In genomic region chr7:116698930-116699722, GRCh38 we compare ENCODE assay signal across 18 cellular contexts. TPM values are rescaled to one million over a fixed set of nuclear protein-coding genes. Genes with fewer than 3 reads are reported as not detected.
DNase-seq lines count a peak whose midpoint lies in the region; ATAC-seq and TF ChIP-seq lines count a peak whose summit lies in the region.
"Had no signal": no experiment of that assay in that cellular context is flagged by ENCODE, and none has a peak within 500 bp of the region (broad histone marks: within the 10 kb centered on the region; RNA-seq: fewer than 3 reads in every experiment).

No MANE protein-coding gene starts in this region.

- H3K4me3 Mint-ChIP-seq in stimulated activated memory B cell treated with anti-CD40 and anti-IgM and Interleukin-4, amounts not matched to agents 10 μg/mL and 1 μg/mL and 100 μg/mL, for 72 hours, result no peak overlapping the region
- H3K4me3 Mint-ChIP-seq: T-cell had no signal

- H3K36me3 ChIP-seq in left ventricle myocardium inferior, result no peaks in the 10 kb centered on the region
- H3K36me3 ChIP-seq: neutrophil, thoracic aorta had no signal

- no peak for TF ChIP-seq CTCF in left ventricle myocardium inferior (IDR thresholded peaks at IDR 0.05; ENCODE audit: borderline replicate concordance)

- intact Hi-C loops in Right ventricle myocardium inferior (cut with DNase I), result no loop called here
- intact Hi-C loops in left ventricle myocardium inferior (cut with micrococcal nuclease), result no loop called here

- DNase-seq in Right ventricle myocardium inferior (ENCODE audit: missing footprints), result no peak
- DNase-seq in left ventricle myocardium inferior, result no peak
- peak; percentile 82 for DNase-seq in NCI-H2171 (lab: John Stamatoyannopoulos, UW)
- DNase-seq in dermis blood vessel endothelial cell, result no peak
- DNase-seq in iPS-NIHi7 (ENCODE audit: extremely low spot score), result no peak
- no peak for DNase-seq in stimulated activated CD4-positive, alpha-beta T cell treated with anti-CD3 and anti-CD28 coated beads, Interleukin-4, amount 100 ng/mL, for 1 hour
- DNase-seq: activated gamma-delta T cell treated with Interleukin-2 at 50 U/mL for 16 hours, HCEC 1CT, MG63, NCI-H446 treated with DMSO at 0.1 percent for 48 hours, T-cell had no signal

- H3K27me3 ChIP-seq in left ventricle myocardium inferior (ENCODE audit: low read depth), result no peaks in the 10 kb centered on the region
- H3K27me3 ChIP-seq: MG63, neutrophil had no signal

- peak; percentile 69 for ATAC-seq in Right ventricle myocardium inferior
- no peak for ATAC-seq in stimulated activated memory B cell treated with anti-CD40 and anti-IgM and Interleukin-4, amounts not matched to agents 10 μg/mL and 1 μg/mL and 100 μg/mL, for 72 hours
- ATAC-seq: A549, esophagus mucosa, sciatic nerve, T-cell had no signal

- H3K36me3 Mint-ChIP-seq in stimulated activated memory B cell treated with anti-CD40 and anti-IgM and Interleukin-4, amounts not matched to agents 10 μg/mL and 1 μg/mL and 100 μg/mL, for 72 hours, result no peaks in the 10 kb centered on the region
- H3K36me3 Mint-ChIP-seq: T-cell had no signal

- H3K4me1 ChIP-seq in left ventricle myocardium inferior, result peaks cover 28% of the 10 kb centered on the region

- H3K9me3 ChIP-seq in left ventricle myocardium inferior (replicated peaks), result no peaks in the 10 kb centered on the region
- H3K9me3 ChIP-seq: A549, MG63, neutrophil, thoracic aorta had no signal

- H3K27me3 Mint-ChIP-seq in stimulated activated memory B cell treated with anti-CD40 and anti-IgM and Interleukin-4, amounts not matched to agents 10 μg/mL and 1 μg/mL and 100 μg/mL, for 72 hours, result peaks cover 60% of the 10 kb centered on the region

- no peaks in the 10 kb centered on the region for H3K9me3 Mint-ChIP-seq in stimulated activated memory B cell treated with anti-CD40 and anti-IgM and Interleukin-4, amounts not matched to agents 10 μg/mL and 1 μg/mL and 100 μg/mL, for 72 hours
- H3K9me3 Mint-ChIP-seq: T-cell had no signal

- H3K27ac ChIP-seq in left ventricle myocardium inferior (replicated peaks), result no peak overlapping the region
- peak overlapping the region; percentile 29 for H3K27ac ChIP-seq in cingulate gyrus (ENCODE audit: low read depth, low read length)
- H3K27ac ChIP-seq: A549, neutrophil, thoracic aorta had no signal

- no peak overlapping the region for H3K4me3 ChIP-seq in left ventricle myocardium inferior
- H3K4me3 ChIP-seq: A549, MG63, thoracic aorta had no signal

- H3K27ac Mint-ChIP-seq in stimulated activated memory B cell treated with anti-CD40 and anti-IgM and Interleukin-4, amounts not matched to agents 10 μg/mL and 1 μg/mL and 100 μg/mL, for 72 hours, result no peak overlapping the region
- H3K27ac Mint-ChIP-seq: T-cell had no signal

- H3K4me1 Mint-ChIP-seq in stimulated activated memory B cell treated with anti-CD40 and anti-IgM and Interleukin-4, amounts not matched to agents 10 μg/mL and 1 μg/mL and 100 μg/mL, for 72 hours, result no peaks in the 10 kb centered on the region
- H3K4me1 Mint-ChIP-seq: T-cell had no signal

RNA-seq across cellular contexts. Expression of gene MET, which starts 27.1 kb away (rescaled TPM):
- total RNA-seq in Right ventricle myocardium inferior, result 15.9 TPM
- 13.1 TPM for total RNA-seq in left ventricle myocardium inferior
- 66.4 and 113 TPM in 2 replicates for total RNA-seq in dermis blood vessel endothelial cell
